Comparison of ENCODE assay signal across 1 cellular context in genomic region chr20:50237349-50237748, GRCh38.
TF ChIP-seq lines count a peak whose summit lies in the region.

No MANE protein-coding gene starts in this region.

TF ChIP-seq in HepG2, 621 proteins besides CTCF, POLR2A, EP300 and RAD21 (continued from another document and continues in another):
- TF ChIP-seq ZBTB39 (CRISPR knock-in tag; IDR thresholded peaks at IDR 0.05) (no peak), TCF7 (IDR thresholded peaks at IDR 0.05; ENCODE audit: low read depth) (0 out of 2 replicates have a peak, but pooled peaks have one; percentile 11), ZNF337 (CRISPR knock-in tag; IDR thresholded peaks at IDR 0.05; ENCODE audit: borderline replicate concordance, low read depth) (no peak), KDM2A (CRISPR knock-in tag; IDR thresholded peaks at IDR 0.05; ENCODE audit: borderline replicate concordance, low read depth) (no peak; the same call in 1 of the 2 replicates), ZFP36 (IDR thresholded peaks at IDR 0.05; ENCODE audit: borderline replicate concordance, low read depth, low read length, partially characterized antibody) (no peak), IKZF4 (CRISPR knock-in tag; IDR thresholded peaks at IDR 0.05; ENCODE audit: borderline replicate concordance, low read depth, not compliant biosample characterization) (no peak), U2AF2 (IDR thresholded peaks at IDR 0.05; ENCODE audit: low read depth, low read length) (no peak), GATA4 (IDR thresholded peaks at IDR 0.05; ENCODE audit: borderline replicate concordance, low read depth) (no peak), ZKSCAN1 (IDR thresholded peaks at IDR 0.05; ENCODE audit: low read length) (no peak), FOXA3 (CRISPR knock-in tag; IDR thresholded peaks at IDR 0.05) (peak; percentile 43; the same call in 1 of the 2 replicates), ZNF709 (CRISPR knock-in tag; IDR thresholded peaks at IDR 0.05) (no peak), TOE1 (CRISPR knock-in tag; IDR thresholded peaks at IDR 0.05) (no peak), SOX5 (CRISPR knock-in tag; IDR thresholded peaks at IDR 0.05; ENCODE audit: borderline replicate concordance) (peak; percentile 96), ZNF547 (CRISPR knock-in tag; IDR thresholded peaks at IDR 0.05) (no peak), FOXM1 (CRISPR knock-in tag; IDR thresholded peaks at IDR 0.05) (no peak), ZNF256 (CRISPR knock-in tag; conservative IDR thresholded peaks at IDR 0.05) (no peak), AFF4 (CRISPR knock-in tag; IDR thresholded peaks at IDR 0.05) (no peak), FOXA1 (IDR thresholded peaks at IDR 0.05) (no peak), FOXA1 (CRISPR knock-in tag; IDR thresholded peaks at IDR 0.05) (0 out of 2 replicates have a peak, but pooled peaks have one; percentile 16), ZC3H4 (CRISPR knock-in tag; IDR thresholded peaks at IDR 0.05; ENCODE audit: borderline replicate concordance) (no peak), RXRA (CRISPR knock-in tag; IDR thresholded peaks at IDR 0.05) (peak; percentile 25; the same call in 1 of the 2 replicates), RORA (CRISPR knock-in tag; IDR thresholded peaks at IDR 0.05) (no peak), NBN (conservative IDR thresholded peaks at IDR 0.05) (no peak), ZMYM4 (CRISPR knock-in tag; IDR thresholded peaks at IDR 0.05) (no peak), ZXDC (CRISPR knock-in tag; IDR thresholded peaks at IDR 0.05) (no peak), ZBTB7A (CRISPR knock-in tag; IDR thresholded peaks at IDR 0.05) (no peak), NR2F2 (IDR thresholded peaks at IDR 0.05; ENCODE audit: borderline replicate concordance, low read depth) (no peak), ZBTB38 (CRISPR knock-in tag; IDR thresholded peaks at IDR 0.05) (no peak), FOSL1 (CRISPR knock-in tag; IDR thresholded peaks at IDR 0.05; ENCODE audit: borderline replicate concordance) (no peak), CREB1 (IDR thresholded peaks at IDR 0.05) (no peak), CREB1 (CRISPR knock-in tag; IDR thresholded peaks at IDR 0.05) (no peak), POGZ (CRISPR knock-in tag; IDR thresholded peaks at IDR 0.05) (peak; percentile 50), MTF1 (CRISPR knock-in tag; IDR thresholded peaks at IDR 0.05) (no peak), ZNF367 (CRISPR knock-in tag; IDR thresholded peaks at IDR 0.05; ENCODE audit: borderline replicate concordance) (no peak), DNMT1 (CRISPR knock-in tag; IDR thresholded peaks at IDR 0.05) (no peak), ZHX1 (CRISPR knock-in tag; IDR thresholded peaks at IDR 0.05; ENCODE audit: low read depth) (no peak), RXRB (CRISPR knock-in tag; IDR thresholded peaks at IDR 0.05; ENCODE audit: borderline replicate concordance) (peak; percentile 39; the same call in 1 of the 2 replicates), PHF5A (CRISPR knock-in tag; IDR thresholded peaks at IDR 0.05; ENCODE audit: low read depth, unreplicated experiment) (no peak), ZKSCAN8 (CRISPR knock-in tag; IDR thresholded peaks at IDR 0.05; ENCODE audit: borderline replicate concordance) (0 out of 2 replicates have a peak, but pooled peaks have one; percentile 44), POLR2AphosphoS2 (IDR thresholded peaks at IDR 0.05; ENCODE audit: low read depth, low read length) (no peak)
- TF ChIP-seq, protein P1, sequence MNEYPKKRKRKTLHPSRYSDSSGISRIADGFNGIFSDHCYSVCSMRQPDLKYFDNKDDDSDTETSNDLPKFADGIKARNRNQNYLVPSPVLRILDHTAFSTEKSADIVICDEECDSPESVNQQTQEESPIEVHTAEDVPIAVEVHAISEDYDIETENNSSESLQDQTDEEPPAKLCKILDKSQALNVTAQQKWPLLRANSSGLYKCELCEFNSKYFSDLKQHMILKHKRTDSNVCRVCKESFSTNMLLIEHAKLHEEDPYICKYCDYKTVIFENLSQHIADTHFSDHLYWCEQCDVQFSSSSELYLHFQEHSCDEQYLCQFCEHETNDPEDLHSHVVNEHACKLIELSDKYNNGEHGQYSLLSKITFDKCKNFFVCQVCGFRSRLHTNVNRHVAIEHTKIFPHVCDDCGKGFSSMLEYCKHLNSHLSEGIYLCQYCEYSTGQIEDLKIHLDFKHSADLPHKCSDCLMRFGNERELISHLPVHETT (CRISPR knock-in tag; conservative IDR thresholded peaks at IDR 0.05): no peak
- TF ChIP-seq, protein P2, sequence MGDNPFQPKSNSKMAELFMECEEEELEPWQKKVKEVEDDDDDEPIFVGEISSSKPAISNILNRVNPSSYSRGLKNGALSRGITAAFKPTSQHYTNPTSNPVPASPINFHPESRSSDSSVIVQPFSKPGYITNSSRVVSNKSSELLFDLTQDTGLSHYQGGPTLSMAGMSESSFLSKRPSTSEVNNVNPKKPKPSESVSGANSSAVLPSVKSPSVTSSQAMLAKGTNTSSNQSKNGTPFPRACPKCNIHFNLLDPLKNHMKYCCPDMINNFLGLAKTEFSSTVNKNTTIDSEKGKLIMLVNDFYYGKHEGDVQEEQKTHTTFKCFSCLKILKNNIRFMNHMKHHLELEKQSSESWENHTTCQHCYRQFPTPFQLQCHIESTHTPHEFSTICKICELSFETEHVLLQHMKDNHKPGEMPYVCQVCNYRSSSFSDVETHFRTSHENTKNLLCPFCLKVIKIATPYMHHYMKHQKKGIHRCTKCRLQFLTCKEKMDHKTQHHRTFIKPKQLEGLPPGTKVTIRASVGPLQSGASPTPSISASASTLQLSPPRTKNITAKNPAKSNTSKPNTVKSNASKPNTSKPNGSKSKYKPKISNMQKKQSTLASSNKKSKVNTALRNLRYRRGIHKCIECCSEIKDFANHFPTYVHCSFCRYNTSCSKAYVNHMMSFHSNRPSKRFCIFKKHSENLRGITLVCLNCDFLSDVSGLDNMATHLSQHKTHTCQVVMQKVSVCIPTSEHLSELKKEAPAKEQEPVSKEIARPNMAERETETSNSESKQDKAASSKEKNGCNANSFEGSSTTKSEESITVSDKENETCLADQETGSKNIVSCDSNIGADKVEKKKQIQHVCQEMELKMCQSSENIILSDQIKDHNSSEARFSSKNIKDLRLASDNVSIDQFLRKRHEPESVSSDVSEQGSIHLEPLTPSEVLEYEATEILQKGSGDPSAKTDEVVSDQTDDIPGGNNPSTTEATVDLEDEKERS (CRISPR knock-in tag; IDR thresholded peaks at IDR 0.05): no peak
- TF ChIP-seq, protein P3, sequence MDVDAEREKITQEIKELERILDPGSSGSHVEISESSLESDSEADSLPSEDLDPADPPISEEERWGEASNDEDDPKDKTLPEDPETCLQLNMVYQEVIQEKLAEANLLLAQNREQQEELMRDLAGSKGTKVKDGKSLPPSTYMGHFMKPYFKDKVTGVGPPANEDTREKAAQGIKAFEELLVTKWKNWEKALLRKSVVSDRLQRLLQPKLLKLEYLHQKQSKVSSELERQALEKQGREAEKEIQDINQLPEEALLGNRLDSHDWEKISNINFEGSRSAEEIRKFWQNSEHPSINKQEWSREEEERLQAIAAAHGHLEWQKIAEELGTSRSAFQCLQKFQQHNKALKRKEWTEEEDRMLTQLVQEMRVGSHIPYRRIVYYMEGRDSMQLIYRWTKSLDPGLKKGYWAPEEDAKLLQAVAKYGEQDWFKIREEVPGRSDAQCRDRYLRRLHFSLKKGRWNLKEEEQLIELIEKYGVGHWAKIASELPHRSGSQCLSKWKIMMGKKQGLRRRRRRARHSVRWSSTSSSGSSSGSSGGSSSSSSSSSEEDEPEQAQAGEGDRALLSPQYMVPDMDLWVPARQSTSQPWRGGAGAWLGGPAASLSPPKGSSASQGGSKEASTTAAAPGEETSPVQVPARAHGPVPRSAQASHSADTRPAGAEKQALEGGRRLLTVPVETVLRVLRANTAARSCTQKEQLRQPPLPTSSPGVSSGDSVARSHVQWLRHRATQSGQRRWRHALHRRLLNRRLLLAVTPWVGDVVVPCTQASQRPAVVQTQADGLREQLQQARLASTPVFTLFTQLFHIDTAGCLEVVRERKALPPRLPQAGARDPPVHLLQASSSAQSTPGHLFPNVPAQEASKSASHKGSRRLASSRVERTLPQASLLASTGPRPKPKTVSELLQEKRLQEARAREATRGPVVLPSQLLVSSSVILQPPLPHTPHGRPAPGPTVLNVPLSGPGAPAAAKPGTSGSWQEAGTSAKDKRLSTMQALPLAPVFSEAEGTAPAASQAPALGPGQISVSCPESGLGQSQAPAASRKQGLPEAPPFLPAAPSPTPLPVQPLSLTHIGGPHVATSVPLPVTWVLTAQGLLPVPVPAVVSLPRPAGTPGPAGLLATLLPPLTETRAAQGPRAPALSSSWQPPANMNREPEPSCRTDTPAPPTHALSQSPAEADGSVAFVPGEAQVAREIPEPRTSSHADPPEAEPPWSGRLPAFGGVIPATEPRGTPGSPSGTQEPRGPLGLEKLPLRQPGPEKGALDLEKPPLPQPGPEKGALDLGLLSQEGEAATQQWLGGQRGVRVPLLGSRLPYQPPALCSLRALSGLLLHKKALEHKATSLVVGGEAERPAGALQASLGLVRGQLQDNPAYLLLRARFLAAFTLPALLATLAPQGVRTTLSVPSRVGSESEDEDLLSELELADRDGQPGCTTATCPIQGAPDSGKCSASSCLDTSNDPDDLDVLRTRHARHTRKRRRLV (CRISPR knock-in tag; IDR thresholded peaks at IDR 0.05): no peak
